9 cellular contexts compared by ENCODE assay signal in the genomic region with DNA sequence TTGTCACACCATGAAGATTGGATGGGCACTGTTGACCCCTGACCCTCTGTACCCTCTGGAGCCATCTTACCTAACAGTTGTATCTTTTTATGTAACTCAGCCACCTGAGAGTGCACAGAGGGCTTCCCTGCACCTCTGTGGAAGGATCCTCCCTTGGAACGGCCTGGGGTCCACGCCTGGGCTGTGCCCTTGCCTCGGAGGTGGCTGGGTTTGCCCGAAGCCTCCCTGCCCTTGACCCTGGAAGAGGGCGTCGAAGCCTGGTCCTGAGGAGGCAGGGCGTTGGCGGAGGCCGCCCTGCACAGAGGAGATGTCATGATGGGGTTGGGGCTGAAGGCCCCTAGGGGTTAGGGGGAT. TPM values are rescaled to one million over a fixed set of nuclear protein-coding genes. Genes with fewer than 3 reads are reported as not detected.
DNase-seq lines count a peak whose midpoint lies in the region; TF ChIP-seq lines count a peak whose summit lies in the region.
"Had no signal": no experiment of that assay in that cellular context is flagged by ENCODE, and none has a peak within 500 bp of the region (broad histone marks: within the 10 kb centered on the region; RNA-seq: fewer than 3 reads in every experiment).

No MANE protein-coding gene starts in this region.

- WGBS in ectodermal cell, 2 experiments = 20 to 21% methylated on average over 9 of the region's 9 CpGs

- no peak for TF ChIP-seq CTCF in osteoblast (IDR thresholded peaks at IDR 0.05; ENCODE audit: extremely low read depth, low read depth, low read length)

- no peaks in the 10 kb centered on the region for H3K9me2 ChIP-seq in Karpas-422 (replicated peaks; ENCODE audit: insufficient read depth, low read length)

- H3K79me2 ChIP-seq in Karpas-422 (ENCODE audit: low read length) (peaks cover 20% of the 10 kb centered on the region), osteoblast (ENCODE audit: insufficient read depth, low read length) (peaks cover 23% of the 10 kb centered on the region)

- peak overlapping the region; percentile 78 for H3K9ac ChIP-seq in Karpas-422 (ENCODE audit: low read length)

- H3K27ac Mint-ChIP-seq in activated T-cell treated with anti-CD3 and anti-CD28 coated beads, Interleukin-2, amount 50 U/mL, for 24 hours = peak overlapping the region; percentile 97

- peak overlapping the region; percentile 99 for H2AFZ ChIP-seq in Karpas-422 (ENCODE audit: low read length)
- H2AFZ ChIP-seq in osteoblast (ENCODE audit: low read length) = peak overlapping the region; percentile 99

- DNase-seq in activated T-cell treated with anti-CD3 and anti-CD28 coated beads, Interleukin-2, amount 50 U/mL, for 24 hours = no peak
- no peak for DNase-seq in activated T-cell treated with anti-CD3 and anti-CD28 coated beads, Interleukin-2, amount 50 U/mL, for 48 hours
- no peak for DNase-seq in Karpas-422
- no peak for DNase-seq in osteoblast (ENCODE audit: insufficient read length, low spot score, missing footprints)
- DNase-seq in retina = no peak
- no peak for DNase-seq in dermis blood vessel endothelial cell
- no peak for DNase-seq in SIG-M5 treated with dmso at 0.1 percent for 504 hours (lab: John Stamatoyannopoulos, UW; ENCODE audit: unreplicated experiment)

- H3K4me3 Mint-ChIP-seq in activated T-cell treated with anti-CD3 and anti-CD28 coated beads, Interleukin-2, amount 50 U/mL, for 24 hours = peak overlapping the region; percentile 99

- H3K36me3 ChIP-seq in Karpas-422 (ENCODE audit: insufficient read depth, low read length) (peaks cover 10% of the 10 kb centered on the region; the same call in 1 of the 2 replicates), ectodermal cell (ENCODE audit: control insufficient read depth, insufficient read depth, low read length) (peaks cover 14% of the 10 kb centered on the region), osteoblast (ENCODE audit: insufficient read depth, low read length) (peaks cover 23% of the 10 kb centered on the region)

- no peaks in the 10 kb centered on the region for H3K9me3 ChIP-seq in Karpas-422 (ENCODE audit: low read length)
- no peaks in the 10 kb centered on the region for H3K9me3 ChIP-seq in ectodermal cell (ENCODE audit: control insufficient read depth, low read length)
- H3K9me3 ChIP-seq in osteoblast (ENCODE audit: low read depth, low read length) = no peaks in the 10 kb centered on the region

- H3K4me1 ChIP-seq in Karpas-422 (ENCODE audit: low read length) (peaks cover 24% of the 10 kb centered on the region), ectodermal cell (ENCODE audit: control insufficient read depth, insufficient read depth, low read length) (peaks cover 7% of the 10 kb centered on the region), osteoblast (ENCODE audit: insufficient read depth, low read length) (peaks cover 13% of the 10 kb centered on the region)

- H4K20me1 ChIP-seq in Karpas-422 (ENCODE audit: insufficient read depth, low read depth, low read length) (peaks cover 5% of the 10 kb centered on the region; the same call in 1 of the 2 replicates), osteoblast (ENCODE audit: insufficient read depth, low read length) (peaks cover 8% of the 10 kb centered on the region)

- H3K27ac ChIP-seq in Karpas-422 (ENCODE audit: low read length) = no peak overlapping the region
- no peak overlapping the region for H3K27ac ChIP-seq in ectodermal cell (ENCODE audit: insufficient read depth, low read depth, low read length, poor library complexity, severe bottlenecking)
- H3K27ac ChIP-seq in osteoblast (ENCODE audit: low read depth, low read length) = peak overlapping the region; percentile 6

- H3K4me2 ChIP-seq in Karpas-422 (ENCODE audit: low read depth, low read length, poor library complexity, severe bottlenecking) (peak overlapping the region; percentile 98), osteoblast (ENCODE audit: insufficient read depth, low read length) (peak overlapping the region; percentile 85)

- H3K36me3 Mint-ChIP-seq in activated T-cell treated with anti-CD3 and anti-CD28 coated beads, Interleukin-2, amount 50 U/mL, for 24 hours (ENCODE audit: low read depth) = peaks cover 39% of the 10 kb centered on the region

- H3K4me3 ChIP-seq in Karpas-422 (ENCODE audit: low read length) (peak overlapping the region; percentile 80), ectodermal cell (ENCODE audit: insufficient read depth, low read depth, low read length) (peak overlapping the region; percentile 29), osteoblast (ENCODE audit: insufficient read depth, low read length) (peak overlapping the region; percentile 100)

- H3K4me1 Mint-ChIP-seq in activated T-cell treated with anti-CD3 and anti-CD28 coated beads, Interleukin-2, amount 50 U/mL, for 24 hours (ENCODE audit: low read depth) = peaks cover 23% of the 10 kb centered on the region

- H3K9me3 Mint-ChIP-seq in activated T-cell treated with anti-CD3 and anti-CD28 coated beads, Interleukin-2, amount 50 U/mL, for 24 hours = no peaks in the 10 kb centered on the region

- H3K27me3 ChIP-seq in Karpas-422 (ENCODE audit: low read length) = no peaks in the 10 kb centered on the region
- no peaks in the 10 kb centered on the region for H3K27me3 ChIP-seq in ectodermal cell (ENCODE audit: control insufficient read depth, insufficient read depth, low read length, poor library complexity, severe bottlenecking)
- no peaks in the 10 kb centered on the region for H3K27me3 ChIP-seq in osteoblast (ENCODE audit: insufficient read depth, low read length)

- no peaks in the 10 kb centered on the region for H3K27me3 Mint-ChIP-seq in activated T-cell treated with anti-CD3 and anti-CD28 coated beads, Interleukin-2, amount 50 U/mL, for 24 hours

RNA-seq across cellular contexts. Expression of a gene that starts 0.2 kb away (rescaled TPM):
- total RNA-seq in Karpas-422 (2014; rRNA removed; shearing (Covaris generic); ENCODE audit: low replicate concordance) = 0.32 TPM in 1 of 2 replicates, not detected in the other
- polyA plus RNA-seq in ectodermal cell (2013, experiment 1 of 4) = 1.5 TPM
- 0.60 TPM for polyA plus RNA-seq in ectodermal cell (2013, experiment 2 of 4)
- 1.6 TPM for polyA plus RNA-seq in ectodermal cell (2013, experiment 3 of 4)
- polyA plus RNA-seq in ectodermal cell (2013, experiment 4 of 4) = 0.89 TPM
- under 0.01 TPM in 2 replicates for total RNA-seq in osteoblast
- total RNA-seq in dermis blood vessel endothelial cell = 0.05 TPM in 1 of 2 replicates, not detected in the other

RNA-seq across cellular contexts. Expression of a gene that starts 0.8 kb away (rescaled TPM):
- 77.3 and 90.4 TPM in 2 replicates for total RNA-seq in Karpas-422 (2014; rRNA removed; shearing (Covaris generic); ENCODE audit: low replicate concordance)
- 486 TPM for polyA plus RNA-seq in ectodermal cell (2013, experiment 1 of 4)
- 534 TPM for polyA plus RNA-seq in ectodermal cell (2013, experiment 2 of 4)
- 382 TPM for polyA plus RNA-seq in ectodermal cell (2013, experiment 3 of 4)
- 454 TPM for polyA plus RNA-seq in ectodermal cell (2013, experiment 4 of 4)
- total RNA-seq in osteoblast = 117 and 119 TPM in 2 replicates
- 117 and 310 TPM in 2 replicates for total RNA-seq in dermis blood vessel endothelial cell

RNA-seq across cellular contexts. Expression of a gene that starts 15.6 kb away (rescaled TPM):
- total RNA-seq in Karpas-422 (2014; rRNA removed; shearing (Covaris generic); ENCODE audit: low replicate concordance) = 2.5 TPM in 1 of 2 replicates, not detected in the other
- polyA plus RNA-seq in ectodermal cell (2013, experiment 1 of 4) = 0.63 TPM
- 1.3 TPM for polyA plus RNA-seq in ectodermal cell (2013, experiment 2 of 4)
- polyA plus RNA-seq in ectodermal cell (2013, experiment 3 of 4) = 0.43 TPM
- polyA plus RNA-seq in ectodermal cell (2013, experiment 4 of 4) = 0.32 TPM
- total RNA-seq in osteoblast (0.29 and 0.36 TPM in 2 replicates), dermis blood vessel endothelial cell (2.1 and 4.3 TPM in 2 replicates)
- total RNA-seq: glomerular endothelial cell had no signal

RNA-seq across cellular contexts. Expression of a gene that starts 46.2 kb away (rescaled TPM):
- not detected in 2 replicates for total RNA-seq in Karpas-422 (2014; rRNA removed; shearing (Covaris generic); ENCODE audit: low replicate concordance)
- polyA plus RNA-seq in ectodermal cell (2013, experiment 1 of 4) = 2.2 TPM
- 0.59 TPM for polyA plus RNA-seq in ectodermal cell (2013, experiment 2 of 4)
- 2.9 TPM for polyA plus RNA-seq in ectodermal cell (2013, experiment 3 of 4)
- polyA plus RNA-seq in ectodermal cell (2013, experiment 4 of 4) = 4.5 TPM
- total RNA-seq in osteoblast = 0.72 TPM in 1 of 2 replicates, not detected in the other
- not detected in 2 replicates for total RNA-seq in dermis blood vessel endothelial cell
- total RNA-seq: glomerular endothelial cell had no signal

RNA-seq across cellular contexts. Expression of a gene that starts 50.6 kb away (rescaled TPM):
- total RNA-seq in Karpas-422 (2014; rRNA removed; shearing (Covaris generic); ENCODE audit: low replicate concordance) = 8.5 and 16.7 TPM in 2 replicates
- 6.7 TPM for polyA plus RNA-seq in ectodermal cell (2013, experiment 1 of 4)
- polyA plus RNA-seq in ectodermal cell (2013, experiment 2 of 4) = 4.8 TPM
- 5.1 TPM for polyA plus RNA-seq in ectodermal cell (2013, experiment 3 of 4)
- polyA plus RNA-seq in ectodermal cell (2013, experiment 4 of 4) = 5.4 TPM
- total RNA-seq in osteoblast (1.8 and 2.5 TPM in 2 replicates), dermis blood vessel endothelial cell (6.0 and 8.2 TPM in 2 replicates)

Comparison
In these comparisons a context has a peak if more than half of its experiments do, and no peak if none do; other contexts are left out.
1. H3K4me3 ChIP-seq: peak in every context shown above with its lines; median percentile 100 in osteoblast; 80 in Karpas-422; 29 in ectodermal cell.